In the genomic region with DNA sequence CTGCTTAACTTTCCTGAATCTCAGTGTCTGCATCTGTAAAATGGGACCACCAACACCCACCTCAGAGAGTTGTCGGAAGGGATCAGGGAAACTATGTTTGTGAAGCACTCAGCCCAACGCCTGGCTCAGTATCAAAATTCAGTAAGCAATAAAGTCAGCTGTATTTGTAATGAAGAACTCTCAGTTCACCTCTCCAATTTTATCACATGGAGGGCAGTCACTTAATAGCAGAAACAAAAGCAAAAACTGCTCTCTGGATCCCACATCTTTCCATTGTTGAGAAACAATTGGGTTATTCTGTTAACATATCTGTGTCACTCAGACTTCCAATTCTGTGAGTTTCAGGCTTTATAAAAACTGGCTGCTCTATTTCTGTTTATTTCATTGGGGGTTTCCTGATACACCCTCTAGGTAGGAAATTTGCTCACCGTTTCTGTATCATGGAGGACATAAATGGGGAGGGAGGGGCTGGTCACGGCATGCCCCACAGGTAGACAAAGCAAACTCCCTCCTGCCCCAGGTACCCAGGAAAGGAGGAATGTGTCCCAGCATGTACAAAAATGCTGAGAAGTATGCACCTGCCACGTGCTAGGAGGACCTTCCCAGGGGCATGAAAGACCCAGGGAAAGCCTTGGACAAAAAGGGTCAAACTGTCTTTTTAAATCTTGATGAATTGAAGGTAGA, we compare ENCODE assay signal across 10 cellular contexts.
DNase-seq lines count a peak whose midpoint lies in the region; ATAC-seq and TF ChIP-seq lines count a peak whose summit lies in the region.
"Had no signal": no experiment of that assay in that cellular context is flagged by ENCODE, and none has a peak within 500 bp of the region (broad histone marks: within the 10 kb centered on the region; RNA-seq: fewer than 3 reads in every experiment).

No MANE protein-coding gene starts in this region.

- H3K36me3 Mint-ChIP-seq in activated CD4-positive, alpha-beta T cell treated with anti-CD3 and anti-CD28 coated beads, Interleukin-2, amount 10 ng/mL, durations not matched to agents 24 days and 14 days (ENCODE audit: low read depth), result peaks cover 16% of the 10 kb centered on the region
- peaks cover 13% of the 10 kb centered on the region for H3K36me3 Mint-ChIP-seq in activated CD4-positive, alpha-beta memory T cell treated with anti-CD3 and anti-CD28 coated beads, Interleukin-2, amount 10 ng/mL, durations not matched to agents 7 days and 5 days (ENCODE audit: low read depth)

- intact Hi-C loops in activated CD4-positive, alpha-beta T cell treated with anti-CD3 and anti-CD28 coated beads, Interleukin-2, amount 10 ng/mL, durations not matched to agents 24 days and 14 days (cut with micrococcal nuclease), result loop anchor here (1.0 kb wide), 1 partner anchor 9 kb away; no protein-coding TSS in a partner anchor
- intact Hi-C loops in mucosa of descending colon (cut with DNase I, micrococcal nuclease), result no loop called here

- no peak overlapping the region for H3K18ac ChIP-seq in neuronal stem cell (ENCODE audit: low read length)

- H3K36me3 ChIP-seq in neutrophil (no peaks in the 10 kb centered on the region), mucosa of descending colon (ENCODE audit: low read depth) (no peaks in the 10 kb centered on the region), neuronal stem cell (replicated peaks in 1 of 2; ENCODE audit: control insufficient read depth in 2 of 2, insufficient read depth in 2 of 2, low read length in 2 of 2) (no peaks in the 10 kb centered on the region), HAP-1 (replicated peaks) (no peaks in the 10 kb centered on the region)
- H3K36me3 ChIP-seq: thoracic aorta had no signal

- H3K27me3 ChIP-seq in neutrophil, result no peaks in the 10 kb centered on the region
- H3K27me3 ChIP-seq in neuronal stem cell (ENCODE audit: control insufficient read depth in 3 of 3, insufficient read depth in 3 of 3, low read depth in 1 of 3, low read length in 3 of 3), result no peaks in the 10 kb centered on the region
- H3K27me3 ChIP-seq in HAP-1 (ENCODE audit: low read depth), result no peaks in the 10 kb centered on the region

- no peak overlapping the region for H2BK12ac ChIP-seq in neuronal stem cell (ENCODE audit: low read length)

- H4K8ac ChIP-seq in neuronal stem cell (ENCODE audit: low read depth, low read length), result no peak overlapping the region

- peak; percentile 67 for DNase-seq in activated CD4-positive, alpha-beta T cell treated with anti-CD3 and anti-CD28 coated beads, Interleukin-2, amount 10 ng/mL, durations not matched to agents 24 days and 14 days
- no peak for DNase-seq in activated CD4-positive, alpha-beta T cell treated with anti-CD3 and anti-CD28 coated beads, Interleukin-2, amount 50 U/mL, for 1 hour
- DNase-seq in activated CD4-positive, alpha-beta memory T cell treated with anti-CD3 and anti-CD28 coated beads, Interleukin-2, amount 10 ng/mL, durations not matched to agents 7 days and 5 days, result no peak
- DNase-seq in mucosa of descending colon, result no peak
- DNase-seq in neuronal stem cell (ENCODE audit: low spot score), result no peak
- no peak for DNase-seq in HAP-1 (ENCODE audit: low spot score in 2 of 2)
- DNase-seq: NCI-H2029 treated with DMSO at 0.1 percent for 48 hours had no signal

- no peak overlapping the region for H2BK120ac ChIP-seq in neuronal stem cell (ENCODE audit: low read depth, low read length)

- no CpG with 5 or more reads among the region's 5 CpGs for WGBS in neuronal stem cell (ENCODE audit: extremely low coverage in 2 of 2, insufficient read length in 2 of 2, insufficient replicate concordance in 1 of 2), 2 donors

- no peak overlapping the region for H2AFZ ChIP-seq in neuronal stem cell (ENCODE audit: low read length)

- H2BK5ac ChIP-seq in neuronal stem cell (ENCODE audit: low read length), result no peak overlapping the region

- CTCF ChIA-PET in activated CD4-positive, alpha-beta memory T cell treated with anti-CD3 and anti-CD28 coated beads, Interleukin-2, amount 10 ng/mL, durations not matched to agents 7 days and 5 days (lab: Charles Lee), result interaction anchor here (0.7 to 1.5 kb wide), 2 partner anchors 40 to 103 kb away, joined by 4 read pairs; no protein-coding TSS in a partner anchor

- ATAC-seq in HG02759 (IDR thresholded peaks at IDR 0.05; ENCODE audit: unreplicated experiment), result peak; percentile 10
- no peak for ATAC-seq in mucosa of descending colon

- H2AK5ac ChIP-seq in neuronal stem cell (ENCODE audit: low read depth, low read length), result no peak overlapping the region

- peak overlapping the region; percentile 74 for H3K4me3 Mint-ChIP-seq in activated CD4-positive, alpha-beta T cell treated with anti-CD3 and anti-CD28 coated beads, Interleukin-2, amount 10 ng/mL, durations not matched to agents 24 days and 14 days
- H3K4me3 Mint-ChIP-seq in activated CD4-positive, alpha-beta memory T cell treated with anti-CD3 and anti-CD28 coated beads, Interleukin-2, amount 10 ng/mL, durations not matched to agents 7 days and 5 days, result peak overlapping the region; percentile 16

- H3K9ac ChIP-seq in neuronal stem cell (ENCODE audit: low read depth, low read length, poor library complexity), result no peak overlapping the region

- H3K27me3 Mint-ChIP-seq in activated CD4-positive, alpha-beta T cell treated with anti-CD3 and anti-CD28 coated beads, Interleukin-2, amount 10 ng/mL, durations not matched to agents 24 days and 14 days, result no peaks in the 10 kb centered on the region
- no peaks in the 10 kb centered on the region for H3K27me3 Mint-ChIP-seq in activated CD4-positive, alpha-beta memory T cell treated with anti-CD3 and anti-CD28 coated beads, Interleukin-2, amount 10 ng/mL, durations not matched to agents 7 days and 5 days

- H3K27ac ChIP-seq in neutrophil (peak overlapping the region; percentile 12), neuronal stem cell (replicated peaks; ENCODE audit: low read length) (no peak overlapping the region)
- H3K27ac ChIP-seq: thoracic aorta had no signal

- H3K9me3 ChIP-seq in neutrophil (no peaks in the 10 kb centered on the region), mucosa of descending colon (no peaks in the 10 kb centered on the region), neuronal stem cell (replicated peaks in 1 of 2; ENCODE audit: control insufficient read depth in 2 of 2, insufficient read depth in 1 of 2, low read depth in 1 of 2, low read length in 2 of 2) (no peaks in the 10 kb centered on the region), HAP-1 (no peaks in the 10 kb centered on the region)
- H3K9me3 ChIP-seq: thoracic aorta had no signal

- no peak overlapping the region for H3K4me2 ChIP-seq in neuronal stem cell (ENCODE audit: insufficient read depth, low read length, poor library complexity, severe bottlenecking)

- no peak overlapping the region for H3K4ac ChIP-seq in neuronal stem cell (ENCODE audit: low read length)

- H4K91ac ChIP-seq in neuronal stem cell (ENCODE audit: low read depth, low read length, poor library complexity), result no peak overlapping the region

- peaks cover 59% of the 10 kb centered on the region for H3K4me1 Mint-ChIP-seq in activated CD4-positive, alpha-beta T cell treated with anti-CD3 and anti-CD28 coated beads, Interleukin-2, amount 10 ng/mL, durations not matched to agents 24 days and 14 days
- peaks cover 66% of the 10 kb centered on the region for H3K4me1 Mint-ChIP-seq in activated CD4-positive, alpha-beta memory T cell treated with anti-CD3 and anti-CD28 coated beads, Interleukin-2, amount 10 ng/mL, durations not matched to agents 7 days and 5 days

- no peak for TF ChIP-seq CTCF in neutrophil (IDR thresholded peaks at IDR 0.05)
- no peak for TF ChIP-seq CTCF in mucosa of descending colon (IDR thresholded peaks at IDR 0.05)

- H3K4me3 ChIP-seq in neutrophil (ENCODE audit: low read depth in 1 of 2, low read length in 1 of 2) (no peak overlapping the region), mucosa of descending colon (no peak overlapping the region), neuronal stem cell (ENCODE audit: low read length in 2 of 2) (no peak overlapping the region), HAP-1 (no peak overlapping the region)
- H3K4me3 ChIP-seq: thoracic aorta had no signal

- POLR2A ChIA-PET in activated CD4-positive, alpha-beta memory T cell treated with anti-CD3 and anti-CD28 coated beads, Interleukin-2, amount 10 ng/mL, durations not matched to agents 7 days and 5 days (lab: Charles Lee), result interaction anchor here (1.2 to 3.0 kb wide), 2 partner anchors 9 to 33 kb away, joined by 5 to 15 read pairs; no protein-coding TSS in a partner anchor

- in situ Hi-C loops in HAP-1 (cut with MboI; ENCODE audit: low sequenced_read_pairs), result no loop called here

- no peaks in the 10 kb centered on the region for H3K9me3 Mint-ChIP-seq in activated CD4-positive, alpha-beta T cell treated with anti-CD3 and anti-CD28 coated beads, Interleukin-2, amount 10 ng/mL, durations not matched to agents 24 days and 14 days
- no peaks in the 10 kb centered on the region for H3K9me3 Mint-ChIP-seq in activated CD4-positive, alpha-beta memory T cell treated with anti-CD3 and anti-CD28 coated beads, Interleukin-2, amount 10 ng/mL, durations not matched to agents 7 days and 5 days

- peak overlapping the region; percentile 96 for H3K27ac Mint-ChIP-seq in activated CD4-positive, alpha-beta T cell treated with anti-CD3 and anti-CD28 coated beads, Interleukin-2, amount 10 ng/mL, durations not matched to agents 24 days and 14 days
- H3K27ac Mint-ChIP-seq in activated CD4-positive, alpha-beta memory T cell treated with anti-CD3 and anti-CD28 coated beads, Interleukin-2, amount 10 ng/mL, durations not matched to agents 7 days and 5 days, result peak overlapping the region; percentile 59

- H3K23ac ChIP-seq in neuronal stem cell (ENCODE audit: low read depth, low read length, poor library complexity), result no peak overlapping the region

- H2BK15ac ChIP-seq in neuronal stem cell (ENCODE audit: low read length), result no peak overlapping the region

- no peaks in the 10 kb centered on the region for H3K79me1 ChIP-seq in neuronal stem cell (ENCODE audit: low read depth, low read length)

- H3K14ac ChIP-seq in neuronal stem cell (ENCODE audit: low read length), result no peak overlapping the region

- peaks cover 62 to 71% of the 10 kb centered on the region in 2 experiments for H3K4me1 ChIP-seq in neutrophil (ENCODE audit: control insufficient read depth in 1 of 2, insufficient read depth in 1 of 2, low read depth in 1 of 2, low read length in 1 of 2)
- H3K4me1 ChIP-seq in mucosa of descending colon (ENCODE audit: low read depth), result peaks cover 14% of the 10 kb centered on the region
- peaks cover 6 to 11% of the 10 kb centered on the region in 2 donors for H3K4me1 ChIP-seq in neuronal stem cell (ENCODE audit: control insufficient read depth in 2 of 2, insufficient read depth in 1 of 2, low read depth in 1 of 2, low read length in 2 of 2)
- H3K4me1 ChIP-seq in HAP-1, result peaks cover 7% of the 10 kb centered on the region
